In genomic region chr9:100350188-100350587, GRCh38 we compare ENCODE assay signal across 10 cellular contexts. TPM values are rescaled to one million over a fixed set of nuclear protein-coding genes. Genes with fewer than 3 reads are reported as not detected.
DNase-seq lines count a peak whose midpoint lies in the region; ATAC-seq, FAIRE-seq and TF ChIP-seq lines count a peak whose summit lies in the region.
"Had no signal": no experiment of that assay in that cellular context is flagged by ENCODE, and none has a peak within 500 bp of the region (broad histone marks: within the 10 kb centered on the region; RNA-seq: fewer than 3 reads in every experiment).

No MANE protein-coding gene starts in this region.

- no peak for DNase-seq in activated CD8-positive, alpha-beta T cell treated with anti-CD3 and anti-CD28 coated beads for 36 hours
- DNase-seq in activated CD8-positive, alpha-beta T cell treated with anti-CD3 and anti-CD28 coated beads, Interleukin-2, amount 10 ng/mL, durations not matched to agents 7 days and 5 days, result no peak
- DNase-seq in astrocyte (ENCODE audit: low read depth) (no peak), neural progenitor cell (ENCODE audit: low spot score) (no peak), cortex of kidney (lab: John Stamatoyannopoulos, UW) (no peak), NCI-H345 (lab: John Stamatoyannopoulos, UW) (no peak)
- DNase-seq: pancreas had no signal

- peaks cover 16% of the 10 kb centered on the region for H3K36me3 ChIP-seq in Loucy (ENCODE audit: insufficient read depth, low read length)
- H3K36me3 ChIP-seq in astrocyte (ENCODE audit: insufficient read depth, low read length), result peaks cover 3% of the 10 kb centered on the region
- H3K36me3 ChIP-seq in neural progenitor cell, result peaks cover 8% of the 10 kb centered on the region

- H3K27me3 ChIP-seq in Loucy (ENCODE audit: insufficient read depth, low read length, poor library complexity, severe bottlenecking), result no peaks in the 10 kb centered on the region
- H3K27me3 ChIP-seq in astrocyte (ENCODE audit: insufficient read depth, low read length), result no peaks in the 10 kb centered on the region
- H3K27me3 ChIP-seq in neural progenitor cell, result no peaks in the 10 kb centered on the region
- H3K27me3 ChIP-seq: pancreas had no signal

- no peak overlapping the region for H3K27ac ChIP-seq in astrocyte (ENCODE audit: low read depth, low read length)
- H3K27ac ChIP-seq in neural progenitor cell, result no peak overlapping the region
- H3K27ac ChIP-seq: pancreas had no signal

- peak overlapping the region; percentile 53 for H3K9ac ChIP-seq in Loucy (ENCODE audit: low read depth, low read length, poor library complexity, severe bottlenecking)
- no peak overlapping the region for H3K9ac ChIP-seq in astrocyte (ENCODE audit: low read length)
- no peak overlapping the region for H3K9ac ChIP-seq in neural progenitor cell

- H3K27me3 Mint-ChIP-seq in activated CD8-positive, alpha-beta T cell treated with anti-CD3 and anti-CD28 coated beads for 36 hours, result no peaks in the 10 kb centered on the region
- H3K27me3 Mint-ChIP-seq in activated CD8-positive, alpha-beta T cell treated with anti-CD3 and anti-CD28 coated beads, Interleukin-2, amount 10 ng/mL, durations not matched to agents 7 days and 5 days (ENCODE audit: low read depth), result no peaks in the 10 kb centered on the region
- H3K27me3 Mint-ChIP-seq in astrocyte (ENCODE audit: low read depth, unreplicated experiment) (no peaks in the 10 kb centered on the region), neural progenitor cell (ENCODE audit: insufficient read depth, low read depth) (peaks cover 2% of the 10 kb centered on the region)

- H3K4me2 ChIP-seq in Loucy (ENCODE audit: low read depth, low read length, poor library complexity, severe bottlenecking) (peak overlapping the region; percentile 90), astrocyte (ENCODE audit: low read length) (peak overlapping the region; percentile 40), neural progenitor cell (peak overlapping the region; percentile 86)

- H3K4me3 ChIP-seq in Loucy (ENCODE audit: low read length, poor library complexity, severe bottlenecking), result peak overlapping the region; percentile 93
- no peak overlapping the region for H3K4me3 ChIP-seq in astrocyte (ENCODE audit: insufficient read depth, low read depth, low read length)
- peak overlapping the region; percentile 91 for H3K4me3 ChIP-seq in neural progenitor cell
- H3K4me3 ChIP-seq: pancreas had no signal

- no peaks in the 10 kb centered on the region for H3K9me2 ChIP-seq in Loucy (replicated peaks; ENCODE audit: low read depth, low read length)

- H4K20me1 ChIP-seq in Loucy (ENCODE audit: insufficient read depth, low read length, poor library complexity, severe bottlenecking) (peaks cover 70% of the 10 kb centered on the region), astrocyte (ENCODE audit: insufficient read depth, low read length) (peaks cover 46% of the 10 kb centered on the region), neural progenitor cell (ENCODE audit: low read depth) (peaks cover 70% of the 10 kb centered on the region)

- no peak for TF ChIP-seq CTCF in activated CD8-positive, alpha-beta T cell treated with anti-CD3 and anti-CD28 coated beads for 36 hours (IDR thresholded peaks at IDR 0.05)
- TF ChIP-seq CTCF in Loucy (conservative IDR thresholded peaks at IDR 0.05; ENCODE audit: low read length), result no peak
- TF ChIP-seq CTCF in astrocyte (IDR thresholded peaks at IDR 0.05; ENCODE audit: insufficient read depth, low read depth, low read length), result no peak
- TF ChIP-seq CTCF in neural progenitor cell (IDR thresholded peaks at IDR 0.05), result no peak

- H3K4me1 ChIP-seq in Loucy (ENCODE audit: insufficient read depth, low read length, poor library complexity, severe bottlenecking) (peaks cover 57% of the 10 kb centered on the region), astrocyte (ENCODE audit: insufficient read depth, low read length) (peaks cover 13% of the 10 kb centered on the region), neural progenitor cell (peaks cover 27% of the 10 kb centered on the region)

- peak overlapping the region; percentile 58 for H3K4me3 Mint-ChIP-seq in activated CD8-positive, alpha-beta T cell treated with anti-CD3 and anti-CD28 coated beads for 36 hours
- H3K4me3 Mint-ChIP-seq in activated CD8-positive, alpha-beta T cell treated with anti-CD3 and anti-CD28 coated beads, Interleukin-2, amount 10 ng/mL, durations not matched to agents 7 days and 5 days, result no peak overlapping the region
- H3K4me3 Mint-ChIP-seq in astrocyte (ENCODE audit: unreplicated experiment) (peak overlapping the region; percentile 22), neural progenitor cell (peak overlapping the region; percentile 24)

- H3K79me2 ChIP-seq in Loucy (ENCODE audit: insufficient read depth, low read length) (peaks cover 85% of the 10 kb centered on the region), astrocyte (ENCODE audit: insufficient read depth, low read length) (peaks cover 73% of the 10 kb centered on the region), neural progenitor cell (ENCODE audit: low read depth) (peaks cover 98% of the 10 kb centered on the region)

- peaks cover 42% of the 10 kb centered on the region for H3K36me3 Mint-ChIP-seq in activated CD8-positive, alpha-beta T cell treated with anti-CD3 and anti-CD28 coated beads for 36 hours (ENCODE audit: low read depth)
- H3K36me3 Mint-ChIP-seq in activated CD8-positive, alpha-beta T cell treated with anti-CD3 and anti-CD28 coated beads, Interleukin-2, amount 10 ng/mL, durations not matched to agents 7 days and 5 days (ENCODE audit: low read depth), result peaks cover 38% of the 10 kb centered on the region
- H3K36me3 Mint-ChIP-seq in astrocyte (ENCODE audit: low read depth, unreplicated experiment), result peaks cover 2% of the 10 kb centered on the region
- H3K36me3 Mint-ChIP-seq in neural progenitor cell, result peaks cover 36% of the 10 kb centered on the region

- intact Hi-C loops in activated CD8-positive, alpha-beta T cell treated with anti-CD3 and anti-CD28 coated beads for 36 hours (cut with micrococcal nuclease), result loop anchor here (10.0 kb wide), 1 partner anchor 245 kb away; no protein-coding TSS in a partner anchor

- H3K27ac Mint-ChIP-seq in activated CD8-positive, alpha-beta T cell treated with anti-CD3 and anti-CD28 coated beads for 36 hours, result no peak overlapping the region
- no peak overlapping the region for H3K27ac Mint-ChIP-seq in activated CD8-positive, alpha-beta T cell treated with anti-CD3 and anti-CD28 coated beads, Interleukin-2, amount 10 ng/mL, durations not matched to agents 7 days and 5 days
- H3K27ac Mint-ChIP-seq in astrocyte (ENCODE audit: unreplicated experiment) (no peak overlapping the region), neural progenitor cell (no peak overlapping the region)

- H3K9me3 ChIP-seq in Loucy (ENCODE audit: insufficient read depth, low read depth, low read length) (peaks cover 4% of the 10 kb centered on the region), astrocyte (ENCODE audit: insufficient read depth, low read depth, low read length) (no peaks in the 10 kb centered on the region), neural progenitor cell (ENCODE audit: low read depth) (no peaks in the 10 kb centered on the region)
- H3K9me3 ChIP-seq: pancreas had no signal

- CTCF ChIA-PET in activated CD8-positive, alpha-beta T cell treated with anti-CD3 and anti-CD28 coated beads for 36 hours (lab: Charles Lee), result interaction anchor here (1.6 to 3.4 kb wide), 3 partner anchors 11 to 25 kb away, joined by 3 to 13 read pairs (median 3); no protein-coding TSS in a partner anchor
- CTCF ChIA-PET in activated CD8-positive, alpha-beta T cell treated with anti-CD3 and anti-CD28 coated beads, Interleukin-2, amount 10 ng/mL, durations not matched to agents 7 days and 5 days (lab: Charles Lee), result interaction anchor here (0.9 to 5.1 kb wide), 3 partner anchors 25 to 246 kb away, joined by 3 to 35 read pairs (median 4); no protein-coding TSS in a partner anchor

- H2AFZ ChIP-seq in Loucy (ENCODE audit: low read length) (no peak overlapping the region), astrocyte (ENCODE audit: low read depth, low read length) (no peak overlapping the region), neural progenitor cell (replicated peaks) (no peak overlapping the region)

- peaks cover 63% of the 10 kb centered on the region for H3K4me1 Mint-ChIP-seq in activated CD8-positive, alpha-beta T cell treated with anti-CD3 and anti-CD28 coated beads for 36 hours (ENCODE audit: low read depth)
- H3K4me1 Mint-ChIP-seq in activated CD8-positive, alpha-beta T cell treated with anti-CD3 and anti-CD28 coated beads, Interleukin-2, amount 10 ng/mL, durations not matched to agents 7 days and 5 days (ENCODE audit: low read depth), result peaks cover 41% of the 10 kb centered on the region
- H3K4me1 Mint-ChIP-seq in astrocyte (ENCODE audit: low read depth, unreplicated experiment), result peaks cover 11% of the 10 kb centered on the region
- peaks cover 37% of the 10 kb centered on the region for H3K4me1 Mint-ChIP-seq in neural progenitor cell

- peaks cover 8% of the 10 kb centered on the region for H3K9me3 Mint-ChIP-seq in activated CD8-positive, alpha-beta T cell treated with anti-CD3 and anti-CD28 coated beads for 36 hours
- H3K9me3 Mint-ChIP-seq in activated CD8-positive, alpha-beta T cell treated with anti-CD3 and anti-CD28 coated beads, Interleukin-2, amount 10 ng/mL, durations not matched to agents 7 days and 5 days (ENCODE audit: insufficient read depth), result peaks cover 6% of the 10 kb centered on the region
- peaks cover 1% of the 10 kb centered on the region for H3K9me3 Mint-ChIP-seq in astrocyte (ENCODE audit: unreplicated experiment)
- H3K9me3 Mint-ChIP-seq in neural progenitor cell, result peaks cover 4% of the 10 kb centered on the region

- H3F3A ChIP-seq in Loucy (ENCODE audit: low read depth) (no peaks in the 10 kb centered on the region), neural progenitor cell (ENCODE audit: low read depth) (peaks cover 4% of the 10 kb centered on the region)

- no peak for FAIRE-seq in astrocyte (lab: Jason Lieb, UNC)
- FAIRE-seq: endothelial cell of umbilical vein, pancreas had no signal

- POLR2A ChIA-PET in activated CD8-positive, alpha-beta T cell treated with anti-CD3 and anti-CD28 coated beads for 36 hours (lab: Charles Lee), result interaction anchor here (1.5 kb wide), 1 partner anchor 13 kb away, joined by 5 read pairs; no protein-coding TSS in a partner anchor
- POLR2A ChIA-PET in activated CD8-positive, alpha-beta T cell treated with anti-CD3 and anti-CD28 coated beads, Interleukin-2, amount 10 ng/mL, durations not matched to agents 7 days and 5 days (lab: Charles Lee), result no interaction called here

- ATAC-seq in activated CD8-positive, alpha-beta T cell treated with anti-CD3 and anti-CD28 coated beads for 36 hours, result no peak
- ATAC-seq in activated CD8-positive, alpha-beta T cell treated with anti-CD3 and anti-CD28 coated beads, Interleukin-2, amount 10 ng/mL, durations not matched to agents 7 days and 5 days, result no peak
- no peak for ATAC-seq in GM19023 (IDR thresholded peaks at IDR 0.05; ENCODE audit: unreplicated experiment)
- ATAC-seq: pancreas had no signal

RNA-seq across cellular contexts. Expression of gene TEX10, which starts 2.6 kb away (rescaled TPM):
- total RNA-seq in activated CD8-positive, alpha-beta T cell treated with anti-CD3 and anti-CD28 coated beads for 36 hours, result 10 to 100 TPM; 26.6 to 30.2 TPM
- 10 to 100 TPM; 20.6 to 21.0 TPM for total RNA-seq in activated CD8-positive, alpha-beta T cell treated with anti-CD3 and anti-CD28 coated beads, Interleukin-2, amount 10 ng/mL, durations not matched to agents 7 days and 5 days
- total RNA-seq in astrocyte (31.8 and 35.1 TPM in 2 replicates), neural progenitor cell (ENCODE audit: low replicate concordance) (64.4 and 71.8 TPM in 2 replicates)

Comparison
In these comparisons a context has a peak if more than half of its experiments do, and no peak if none do; other contexts are left out.
1. H3K4me2 ChIP-seq: peak in every context shown above with its lines; median percentile 90 in Loucy; 86 in neural progenitor cell; 40 in astrocyte.